15 cellular contexts compared by ENCODE assay signal in genomic region chr1:244063498-244063897, GRCh38.
"Had no signal": no experiment of that assay in that cellular context is flagged by ENCODE, and none has a peak within 500 bp of the region (broad histone marks: within the 10 kb centered on the region; RNA-seq: fewer than 3 reads in every experiment).

No MANE protein-coding gene starts in this region.

- H3K4me1 Mint-ChIP-seq: activated T-helper 17 cell treated with anti-CD3 and anti-CD28 coated beads, Interleukin-2, amount 50 U/mL, for 72 hours; immature natural killer cell had no signal

- ATAC-seq: activated T-helper 17 cell treated with anti-CD3 and anti-CD28 coated beads, Interleukin-2, amount 50 U/mL, for 72 hours; esophagus mucosa; left cardiac atrium had no signal

- H3K9me3 Mint-ChIP-seq: activated CD4-positive, alpha-beta T cell treated with anti-CD3 and anti-CD28 coated beads, Interleukin-2, amount 10 ng/mL, durations not matched to agents 7 days and 5 days; activated naive CD4-positive, alpha-beta T cell treated with anti-CD3 and anti-CD28 coated beads for 36 hours; activated T-helper 17 cell treated with anti-CD3 and anti-CD28 coated beads, Interleukin-2, amount 50 U/mL, for 72 hours; immature natural killer cell; nephron had no signal

- H3K4me3 ChIP-seq: ovary, thyroid gland, vagina had no signal

- H3K36me3 Mint-ChIP-seq: immature natural killer cell had no signal

- H3K36me3 ChIP-seq: ovary, thyroid gland, vagina had no signal

- H3K27me3 ChIP-seq: ovary, thyroid gland, vagina had no signal

- H3K27me3 Mint-ChIP-seq: activated T-helper 17 cell treated with anti-CD3 and anti-CD28 coated beads, Interleukin-2, amount 50 U/mL, for 72 hours had no signal

- H3K27ac Mint-ChIP-seq: activated CD4-positive, alpha-beta T cell treated with anti-CD3 and anti-CD28 coated beads, Interleukin-2, amount 10 ng/mL, durations not matched to agents 7 days and 5 days; activated naive CD4-positive, alpha-beta T cell treated with anti-CD3 and anti-CD28 coated beads for 36 hours; activated T-helper 17 cell treated with anti-CD3 and anti-CD28 coated beads, Interleukin-2, amount 50 U/mL, for 72 hours; immature natural killer cell had no signal

- H3K27ac ChIP-seq: ovary, thyroid gland, vagina, VCaP had no signal

- H3K4me3 Mint-ChIP-seq: activated CD4-positive, alpha-beta T cell treated with anti-CD3 and anti-CD28 coated beads, Interleukin-2, amount 10 ng/mL, durations not matched to agents 7 days and 5 days; activated naive CD4-positive, alpha-beta T cell treated with anti-CD3 and anti-CD28 coated beads for 36 hours; activated T-helper 17 cell treated with anti-CD3 and anti-CD28 coated beads, Interleukin-2, amount 50 U/mL, for 72 hours; immature natural killer cell; nephron had no signal

- H3K4me1 ChIP-seq: thyroid gland, vagina had no signal

- DNase-seq: activated CD4-positive, alpha-beta T cell treated with anti-CD3 and anti-CD28 coated beads, Interleukin-2, amount 10 ng/mL, durations not matched to agents 7 days and 5 days; activated naive CD4-positive, alpha-beta T cell treated with anti-CD3 and anti-CD28 coated beads for 36 hours; activated T-cell treated with anti-CD3 and anti-CD28 coated beads for 4 hours; immature natural killer cell; left cardiac atrium; mammary epithelial cell; ovary; small intestine; T1000; thyroid gland had no signal
